10 cellular contexts compared by ENCODE assay signal in the genomic region with DNA sequence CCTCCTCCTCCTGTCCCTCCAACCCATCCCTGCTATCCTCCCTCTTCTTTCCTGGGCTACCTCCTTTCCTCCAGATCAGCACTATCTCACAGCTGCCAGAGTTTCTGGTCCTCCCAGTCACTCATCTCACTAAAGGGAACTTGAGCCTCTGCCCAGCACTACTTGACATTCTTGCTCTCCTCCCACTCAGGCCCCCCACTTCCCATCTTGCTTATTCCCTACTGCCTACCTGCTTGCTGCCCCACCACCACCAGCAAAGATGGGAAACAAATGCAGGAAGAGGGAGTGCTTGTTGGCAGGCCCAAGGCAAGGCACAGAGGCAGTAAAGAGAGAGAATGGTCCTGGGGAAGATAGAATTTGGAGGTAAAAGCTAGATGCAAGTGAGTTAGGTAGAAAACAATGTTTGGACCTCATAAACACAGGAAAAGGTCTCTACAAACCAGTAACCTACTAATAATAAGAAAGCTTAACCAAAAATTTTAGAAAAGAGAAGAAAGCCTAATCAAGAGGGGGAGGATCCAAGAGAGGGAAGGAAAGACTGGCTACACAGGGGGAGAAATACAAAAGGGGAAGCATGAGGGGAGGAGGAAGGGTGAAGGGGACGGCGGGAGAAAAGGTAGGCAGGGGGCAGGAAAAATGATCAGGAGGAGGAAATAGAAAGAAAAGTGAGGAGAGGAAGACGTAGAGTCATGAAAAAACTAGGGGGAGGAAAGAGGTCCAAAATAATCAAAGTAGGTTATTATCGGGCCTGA.
DNase-seq lines count a peak whose midpoint lies in the region; FAIRE-seq and TF ChIP-seq lines count a peak whose summit lies in the region.
"Had no signal": no experiment of that assay in that cellular context is flagged by ENCODE, and none has a peak within 500 bp of the region (broad histone marks: within the 10 kb centered on the region; RNA-seq: fewer than 3 reads in every experiment).

No MANE protein-coding gene starts in this region.

- no peak overlapping the region for H3K27ac ChIP-seq in DOHH2 (ENCODE audit: low read depth, low read length)
- no peak overlapping the region for H3K27ac ChIP-seq in HUES6 (ENCODE audit: low read depth, low read length)
- no peak overlapping the region for H3K27ac ChIP-seq in neural progenitor cell

- H3K9me3 ChIP-seq in DOHH2 (ENCODE audit: control insufficient read depth, insufficient read depth, low read length) (no peaks in the 10 kb centered on the region), HUES6 (ENCODE audit: control insufficient read depth, insufficient read depth, low read depth, low read length) (no peaks in the 10 kb centered on the region), neural progenitor cell (ENCODE audit: low read depth) (no peaks in the 10 kb centered on the region)

- H3K4me3 ChIP-seq in DOHH2 (ENCODE audit: low read length), result peak overlapping the region; percentile 84
- H3K4me3 ChIP-seq in HUES6 (ENCODE audit: low read depth, low read length), result peak overlapping the region; percentile 63
- H3K4me3 ChIP-seq in neural progenitor cell, result no peak overlapping the region

- no peaks in the 10 kb centered on the region for H3F3A ChIP-seq in DOHH2 (ENCODE audit: control insufficient read depth, insufficient read depth)
- peaks cover 9% of the 10 kb centered on the region for H3F3A ChIP-seq in neural progenitor cell (ENCODE audit: low read depth)

- H3K27ac Mint-ChIP-seq in brain, result peak overlapping the region in 1 of 5 experiments; percentile 92
- no peak overlapping the region for H3K27ac Mint-ChIP-seq in neural progenitor cell

- H3K9ac ChIP-seq in HUES6 (ENCODE audit: low read length) (no peak overlapping the region), neural progenitor cell (no peak overlapping the region)

- H3K4me1 ChIP-seq in DOHH2 (ENCODE audit: control insufficient read depth, low read length), result peaks cover 25% of the 10 kb centered on the region
- H3K4me1 ChIP-seq in HUES6 (ENCODE audit: control insufficient read depth, insufficient read depth, low read length), result peaks cover 60% of the 10 kb centered on the region
- H3K4me1 ChIP-seq in neural progenitor cell, result peaks cover 27% of the 10 kb centered on the region

- no peak for TF ChIP-seq CTCF in DOHH2 (IDR thresholded peaks at IDR 0.05; ENCODE audit: low read depth, low read length, poor library complexity, severe bottlenecking)
- TF ChIP-seq CTCF in brain (conservative IDR thresholded peaks at IDR 0.05), result no peak
- TF ChIP-seq CTCF in neural progenitor cell (IDR thresholded peaks at IDR 0.05), result no peak

- H3K9me2 ChIP-seq in DOHH2 (replicated peaks; ENCODE audit: control insufficient read depth, low read length), result no peaks in the 10 kb centered on the region

- peaks cover 5% of the 10 kb centered on the region for H3K36me3 Mint-ChIP-seq in brain
- peaks cover 2% of the 10 kb centered on the region for H3K36me3 Mint-ChIP-seq in neural progenitor cell

- H3K27me3 ChIP-seq in DOHH2 (ENCODE audit: control insufficient read depth, low read length) (no peaks in the 10 kb centered on the region), HUES6 (ENCODE audit: control insufficient read depth, insufficient read depth, low read length) (no peaks in the 10 kb centered on the region), neural progenitor cell (no peaks in the 10 kb centered on the region)

- H3K4me1 Mint-ChIP-seq in brain (peaks cover 55% of the 10 kb centered on the region), neural progenitor cell (peaks cover 37% of the 10 kb centered on the region)

- H3K4me2 ChIP-seq in DOHH2 (ENCODE audit: low read length) (peak overlapping the region; percentile 97), neural progenitor cell (peak overlapping the region; percentile 89)

- DNase-seq in neural progenitor cell (ENCODE audit: low spot score) (no peak), HuH-7 (ENCODE audit: low spot score) (no peak), T-helper 9 cell (no peak), NCI-H526 treated with DMSO at 0.1 percent for 48 hours (lab: John Stamatoyannopoulos, UW) (no peak), HTR-8/SVneo (ENCODE audit: insufficient read length, low spot score) (no peak)
- DNase-seq: kidney glomerular epithelial cell; stimulated activated CD4-positive, alpha-beta T cell treated with anti-CD3 and anti-CD28 coated beads, Interleukin-2, amount 100 ng/mL, for 48 hours had no signal

- H3K79me2 ChIP-seq in DOHH2 (ENCODE audit: control insufficient read depth, low read length), result peaks cover 15% of the 10 kb centered on the region
- H3K79me2 ChIP-seq in neural progenitor cell (ENCODE audit: low read depth), result peaks cover 43% of the 10 kb centered on the region

- no peaks in the 10 kb centered on the region for H3K27me3 Mint-ChIP-seq in brain
- H3K27me3 Mint-ChIP-seq in neural progenitor cell (ENCODE audit: insufficient read depth, low read depth), result peaks cover 6% of the 10 kb centered on the region

- no peak for FAIRE-seq in HTR-8/SVneo (lab: Jason Lieb, UNC)

- H3K36me3 ChIP-seq in DOHH2 (ENCODE audit: control insufficient read depth, low read length), result no peaks in the 10 kb centered on the region
- H3K36me3 ChIP-seq in HUES6 (ENCODE audit: control insufficient read depth, insufficient read depth, low read length), result no peaks in the 10 kb centered on the region
- H3K36me3 ChIP-seq in neural progenitor cell, result no peaks in the 10 kb centered on the region

- no peak overlapping the region for H2AFZ ChIP-seq in neural progenitor cell (replicated peaks)

- H3K9me3 Mint-ChIP-seq in brain (no peaks in the 10 kb centered on the region), neural progenitor cell (no peaks in the 10 kb centered on the region)

- H4K20me1 ChIP-seq in DOHH2 (ENCODE audit: control insufficient read depth, insufficient read depth, low read depth, low read length) (no peaks in the 10 kb centered on the region), neural progenitor cell (ENCODE audit: low read depth) (peaks cover 8% of the 10 kb centered on the region)

- H3K4me3 Mint-ChIP-seq in brain, result peak overlapping the region; percentile 86 to 93 (median 92)
- H3K4me3 Mint-ChIP-seq in neural progenitor cell, result no peak overlapping the region
